Comparison of ENCODE assay signal across 1 cellular context in the genomic region with DNA sequence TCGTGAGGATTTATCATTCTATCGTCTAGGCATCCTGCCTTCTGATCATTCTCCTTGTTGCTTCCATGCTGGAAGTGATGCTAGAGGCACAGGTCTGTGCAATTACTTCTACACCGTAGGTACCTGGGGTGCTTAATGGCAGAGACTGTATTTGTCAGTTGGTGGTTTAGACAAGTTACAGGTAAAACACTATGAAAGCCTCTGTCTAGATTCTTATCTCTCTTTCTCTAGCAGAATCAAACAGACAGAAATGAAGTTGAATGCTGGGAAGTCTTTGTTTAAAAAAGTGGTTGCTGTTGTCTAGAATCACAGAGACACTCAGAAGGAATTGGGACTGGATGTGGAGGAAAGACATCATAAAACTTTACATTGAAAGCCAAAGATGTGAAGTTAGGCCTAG.
TF ChIP-seq lines count a peak whose summit lies in the region.

No MANE protein-coding gene starts in this region.

TF ChIP-seq in IMR-90, 13 proteins besides CTCF, POLR2A, EP300 and RAD21:
- no peak for TF ChIP-seq BHLHE40 (IDR thresholded peaks at IDR 0.05; ENCODE audit: low read depth, low read length)
- TF ChIP-seq, protein P1, sequence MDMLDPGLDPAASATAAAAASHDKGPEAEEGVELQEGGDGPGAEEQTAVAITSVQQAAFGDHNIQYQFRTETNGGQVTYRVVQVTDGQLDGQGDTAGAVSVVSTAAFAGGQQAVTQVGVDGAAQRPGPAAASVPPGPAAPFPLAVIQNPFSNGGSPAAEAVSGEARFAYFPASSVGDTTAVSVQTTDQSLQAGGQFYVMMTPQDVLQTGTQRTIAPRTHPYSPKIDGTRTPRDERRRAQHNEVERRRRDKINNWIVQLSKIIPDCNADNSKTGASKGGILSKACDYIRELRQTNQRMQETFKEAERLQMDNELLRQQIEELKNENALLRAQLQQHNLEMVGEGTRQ (IDR thresholded peaks at IDR 0.05; ENCODE audit: low read depth, low read length) = no peak
- no peak for TF ChIP-seq MAZ (IDR thresholded peaks at IDR 0.05; ENCODE audit: borderline replicate concordance, low read depth, low read length)
- TF ChIP-seq SMC3 (IDR thresholded peaks at IDR 0.05; ENCODE audit: low read depth, low read length) = no peak
- TF ChIP-seq RFX5 (IDR thresholded peaks at IDR 0.05; ENCODE audit: low read depth, low read length) = no peak
- no peak for TF ChIP-seq MAFK (IDR thresholded peaks at IDR 0.05; ENCODE audit: low read depth, low read length)
- no peak for TF ChIP-seq NFE2L2 (IDR thresholded peaks at IDR 0.05; ENCODE audit: low read depth, low read length)
- TF ChIP-seq CEBPB (IDR thresholded peaks at IDR 0.05; ENCODE audit: low read depth, low read length) = no peak
- TF ChIP-seq, protein P2, sequence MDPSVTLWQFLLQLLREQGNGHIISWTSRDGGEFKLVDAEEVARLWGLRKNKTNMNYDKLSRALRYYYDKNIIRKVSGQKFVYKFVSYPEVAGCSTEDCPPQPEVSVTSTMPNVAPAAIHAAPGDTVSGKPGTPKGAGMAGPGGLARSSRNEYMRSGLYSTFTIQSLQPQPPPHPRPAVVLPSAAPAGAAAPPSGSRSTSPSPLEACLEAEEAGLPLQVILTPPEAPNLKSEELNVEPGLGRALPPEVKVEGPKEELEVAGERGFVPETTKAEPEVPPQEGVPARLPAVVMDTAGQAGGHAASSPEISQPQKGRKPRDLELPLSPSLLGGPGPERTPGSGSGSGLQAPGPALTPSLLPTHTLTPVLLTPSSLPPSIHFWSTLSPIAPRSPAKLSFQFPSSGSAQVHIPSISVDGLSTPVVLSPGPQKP (IDR thresholded peaks at IDR 0.05; ENCODE audit: borderline replicate concordance, low read depth, low read length) = no peak
- no peak for TF ChIP-seq RCOR1 (IDR thresholded peaks at IDR 0.05; ENCODE audit: insufficient replicate concordance, low read length)
- TF ChIP-seq MXI1 (IDR thresholded peaks at IDR 0.05; ENCODE audit: borderline replicate concordance, low read depth, low read length) = no peak
- TF ChIP-seq FOS (IDR thresholded peaks at IDR 0.05; ENCODE audit: low read depth, low read length) = no peak
- TF ChIP-seq CHD1 (IDR thresholded peaks at IDR 0.05; ENCODE audit: low read depth, low read length) = no peak
